In genomic region chr11:9263840-9264380, GRCh38 we compare ENCODE assay signal across 8 cellular contexts. TPM values are rescaled to one million over a fixed set of nuclear protein-coding genes. Genes with fewer than 3 reads are reported as not detected.
A peak's percentile ranks its signal among the peaks of the same experiment; 100 is the strongest.
DNase-seq lines count a peak whose midpoint lies in the region; ATAC-seq and TF ChIP-seq lines count a peak whose summit lies in the region.

No MANE protein-coding gene starts in this region.

- peak overlapping the region; percentile 85 to 89 for H3K27ac ChIP-seq in esophagus (ENCODE audit: low read depth in 2 of 2, low read length in 1 of 2)

- ATAC-seq in GM19438 (IDR thresholded peaks at IDR 0.05; ENCODE audit: low read depth, unreplicated experiment) (peak; percentile 65), HG03521 (IDR thresholded peaks at IDR 0.05; ENCODE audit: unreplicated experiment) (peak; percentile 69)

- intact Hi-C loops in activated CD4-positive, alpha-beta T cell treated with anti-CD3 and anti-CD28 coated beads, Interleukin-2, amount 10 ng/mL, durations not matched to agents 24 days and 14 days (cut with micrococcal nuclease): loop anchor here (1.0 to 10.0 kb wide), 13 partner anchors 14 to 582 kb away; partner anchors contain the start of genes IPO7, NRIP3, RPL27A and TMEM41B

- H3K4me3 Mint-ChIP-seq in activated CD4-positive, alpha-beta T cell treated with anti-CD3 and anti-CD28 coated beads, Interleukin-2, amount 10 ng/mL, durations not matched to agents 24 days and 14 days: peak overlapping the region; percentile 83
- peak overlapping the region; percentile 99 for H3K4me3 Mint-ChIP-seq in osteocyte (ENCODE audit: unreplicated experiment)

- H3K4me1 ChIP-seq in esophagus (ENCODE audit: control insufficient read depth in 2 of 2, insufficient read depth in 2 of 2, low read length in 1 of 2): peaks cover 0 to 2% of the 10 kb centered on the region in 2 donors

- no peaks in the 10 kb centered on the region for H3K9me3 ChIP-seq in esophagus (ENCODE audit: control insufficient read depth in 2 of 2, insufficient read depth in 1 of 2, low read depth in 1 of 2, low read length in 1 of 2)

- peaks cover 37% of the 10 kb centered on the region for H3K4me1 Mint-ChIP-seq in activated CD4-positive, alpha-beta T cell treated with anti-CD3 and anti-CD28 coated beads, Interleukin-2, amount 10 ng/mL, durations not matched to agents 24 days and 14 days
- peaks cover 45% of the 10 kb centered on the region for H3K4me1 Mint-ChIP-seq in osteocyte (ENCODE audit: unreplicated experiment)

- peak overlapping the region; percentile 78 to 84 for H3K4me3 ChIP-seq in esophagus (ENCODE audit: low read depth in 1 of 2, low read length in 2 of 2)

- H3K27ac Mint-ChIP-seq in activated CD4-positive, alpha-beta T cell treated with anti-CD3 and anti-CD28 coated beads, Interleukin-2, amount 10 ng/mL, durations not matched to agents 24 days and 14 days: peak overlapping the region; percentile 89
- H3K27ac Mint-ChIP-seq in osteocyte (ENCODE audit: unreplicated experiment): peak overlapping the region; percentile 99

- DNase-seq in AML-193 (lab: John Stamatoyannopoulos, UW): peak; percentile 76 to 82
- DNase-seq in activated CD4-positive, alpha-beta T cell treated with anti-CD3 and anti-CD28 coated beads, Interleukin-2, amount 10 ng/mL, durations not matched to agents 24 days and 14 days: peak; percentile 85
- DNase-seq in osteocyte (ENCODE audit: extremely low spot score, unreplicated experiment): no peak
- DNase-seq in NCI-H1105 (lab: John Stamatoyannopoulos, UW): no peak
- DNase-seq in ecto neural progenitor cell (ENCODE audit: low spot score): no peak

- H3K36me3 Mint-ChIP-seq in activated CD4-positive, alpha-beta T cell treated with anti-CD3 and anti-CD28 coated beads, Interleukin-2, amount 10 ng/mL, durations not matched to agents 24 days and 14 days (ENCODE audit: low read depth): peaks cover 7% of the 10 kb centered on the region
- H3K36me3 Mint-ChIP-seq in osteocyte (ENCODE audit: unreplicated experiment): no peaks in the 10 kb centered on the region

- TF ChIP-seq CTCF in osteocyte (IDR thresholded peaks at IDR 0.05): no peak

- H3K36me3 ChIP-seq in esophagus (ENCODE audit: control insufficient read depth in 2 of 2, insufficient read depth in 2 of 2, low read length in 1 of 2): no peaks in the 10 kb centered on the region

- H3K9me3 Mint-ChIP-seq in activated CD4-positive, alpha-beta T cell treated with anti-CD3 and anti-CD28 coated beads, Interleukin-2, amount 10 ng/mL, durations not matched to agents 24 days and 14 days: no peaks in the 10 kb centered on the region
- H3K9me3 Mint-ChIP-seq in osteocyte (ENCODE audit: unreplicated experiment): no peaks in the 10 kb centered on the region

- 4 to 10% methylated on average over 9 of the region's 10 CpGs for WGBS in esophagus, 2 donors

- no peaks in the 10 kb centered on the region for H3K27me3 ChIP-seq in esophagus (ENCODE audit: control insufficient read depth in 1 of 2, insufficient read depth in 2 of 2, low read length in 2 of 2)

- peaks cover 21% of the 10 kb centered on the region for H3K27me3 Mint-ChIP-seq in activated CD4-positive, alpha-beta T cell treated with anti-CD3 and anti-CD28 coated beads, Interleukin-2, amount 10 ng/mL, durations not matched to agents 24 days and 14 days
- H3K27me3 Mint-ChIP-seq in osteocyte (ENCODE audit: unreplicated experiment): no peaks in the 10 kb centered on the region

RNA-seq across cellular contexts. Expression of gene DENND5A, which starts 1.2 kb away (rescaled TPM):
- total RNA-seq in activated CD4-positive, alpha-beta T cell treated with anti-CD3 and anti-CD28 coated beads, Interleukin-2, amount 10 ng/mL, durations not matched to agents 24 days and 14 days: 59.9 and 60.7 TPM in 2 replicates
- 10 to 100 TPM in 1 of 2 donors, 1 to 10 TPM in 1; 6.9 to 15.4 TPM for polyA plus RNA-seq in esophagus
- 115 and 122 TPM in 2 replicates for total RNA-seq in osteocyte

RNA-seq across cellular contexts. Expression of gene TMEM41B, which starts 50.5 kb away (rescaled TPM):
- 26.5 and 30.5 TPM in 2 replicates for total RNA-seq in activated CD4-positive, alpha-beta T cell treated with anti-CD3 and anti-CD28 coated beads, Interleukin-2, amount 10 ng/mL, durations not matched to agents 24 days and 14 days
- polyA plus RNA-seq in esophagus: 10 to 100 TPM; 12.2 to 19.4 TPM
- total RNA-seq in osteocyte: 28.1 and 32.3 TPM in 2 replicates

Comparison
In these comparisons a context has a peak if more than half of its experiments do, and no peak if none do; other contexts are left out.
1. DNase-seq: peak in AML-193 (2 of 2) and activated CD4-positive, alpha-beta T cell treated with anti-CD3 and anti-CD28 coated beads, Interleukin-2, amount 10 ng/mL, durations not matched to agents 24 days and 14 days (single experiment); none in osteocyte (single experiment), NCI-H1105 (single experiment) and ecto neural progenitor cell (single experiment).